In genomic region chr7:98202367-98203195, GRCh38 we compare ENCODE assay signal across 8 cellular contexts. TPM values are rescaled to one million over a fixed set of nuclear protein-coding genes. Genes with fewer than 3 reads are reported as not detected.
DNase-seq lines count a peak whose midpoint lies in the region; ATAC-seq, FAIRE-seq and TF ChIP-seq lines count a peak whose summit lies in the region.

No MANE protein-coding gene starts in this region.

- DNase-seq in T-helper 2 cell treated with Interferon-gamma antibody and Interleukin-4, amounts not matched to agents 5 μg/mL and 100 μg/mL, for 36 hours (ENCODE audit: low spot score): peak; percentile 73
- DNase-seq in bronchial epithelial cell (ENCODE audit: low read depth) (peak; percentile 10), kidney glomerular epithelial cell (lab: John Stamatoyannopoulos, UW) (no peak), NCI-H748 treated with DMSO at 0.1 percent for 48 hours (lab: John Stamatoyannopoulos, UW) (no peak), NCI-H2171 treated with DMSO at 0.1 percent for 48 hours (lab: John Stamatoyannopoulos, UW) (no peak)
- DNase-seq in stimulated activated CD8-positive, alpha-beta memory T cell treated with anti-CD3 and anti-CD28 coated beads, Interleukin-7, amount 100 ng/mL, for 1 hour (ENCODE audit: low read depth in 2 of 2): peak; percentile 6 to 18

- peak overlapping the region; percentile 75 for H3K4me3 Mint-ChIP-seq in T-helper 2 cell treated with Interferon-gamma antibody and Interleukin-4, amounts not matched to agents 5 μg/mL and 100 μg/mL, for 36 hours

- H3K36me3 Mint-ChIP-seq in T-helper 2 cell treated with Interferon-gamma antibody and Interleukin-4, amounts not matched to agents 5 μg/mL and 100 μg/mL, for 36 hours (ENCODE audit: low read depth): peaks cover 38% of the 10 kb centered on the region

- TF ChIP-seq CTCF in bronchial epithelial cell (IDR thresholded peaks at IDR 0.05; ENCODE audit: insufficient read depth, low read length, severe bottlenecking): no peak

- H3K36me3 ChIP-seq in bronchial epithelial cell (ENCODE audit: control insufficient read depth, insufficient read depth, low read length): peaks cover 2% of the 10 kb centered on the region

- peaks cover 9% of the 10 kb centered on the region for H3K9me3 Mint-ChIP-seq in T-helper 2 cell treated with Interferon-gamma antibody and Interleukin-4, amounts not matched to agents 5 μg/mL and 100 μg/mL, for 36 hours

- no peaks in the 10 kb centered on the region for H3K27me3 ChIP-seq in bronchial epithelial cell (ENCODE audit: control insufficient read depth, insufficient read depth, low read length)

- peak overlapping the region; percentile 80 for H3K27ac Mint-ChIP-seq in T-helper 2 cell treated with Interferon-gamma antibody and Interleukin-4, amounts not matched to agents 5 μg/mL and 100 μg/mL, for 36 hours

- H3K4me3 ChIP-seq in bronchial epithelial cell (ENCODE audit: low read depth, low read length): no peak overlapping the region

- H3K4me1 Mint-ChIP-seq in T-helper 2 cell treated with Interferon-gamma antibody and Interleukin-4, amounts not matched to agents 5 μg/mL and 100 μg/mL, for 36 hours (ENCODE audit: low read depth): peaks cover 28% of the 10 kb centered on the region

- ATAC-seq in GM19025 (IDR thresholded peaks at IDR 0.05; ENCODE audit: low read depth, unreplicated experiment) (peak; percentile 91), HG03064 (IDR thresholded peaks at IDR 0.05; ENCODE audit: low read depth, unreplicated experiment) (peak; percentile 89)

- no peak for FAIRE-seq in bronchial epithelial cell (lab: Jason Lieb, UNC)

- no peaks in the 10 kb centered on the region for H3K27me3 Mint-ChIP-seq in T-helper 2 cell treated with Interferon-gamma antibody and Interleukin-4, amounts not matched to agents 5 μg/mL and 100 μg/mL, for 36 hours (ENCODE audit: low read depth)

RNA-seq across cellular contexts. Expression of gene BHLHA15, which starts 8.7 kb away (rescaled TPM):
- total RNA-seq in bronchial epithelial cell: 2.3 and 3.2 TPM in 2 replicates

RNA-seq across cellular contexts. Expression of gene TECPR1, which starts 49.5 kb away (rescaled TPM):
- total RNA-seq in bronchial epithelial cell: 8.2 and 12.4 TPM in 2 replicates

Comparison
In these comparisons a context has a peak if more than half of its experiments do, and no peak if none do; other contexts are left out.
1. DNase-seq: peak in T-helper 2 cell treated with Interferon-gamma antibody and Interleukin-4, amounts not matched to agents 5 μg/mL and 100 μg/mL, for 36 hours (single experiment), bronchial epithelial cell (single experiment) and stimulated activated CD8-positive, alpha-beta memory T cell treated with anti-CD3 and anti-CD28 coated beads, Interleukin-7, amount 100 ng/mL, for 1 hour (2 of 2); none in kidney glomerular epithelial cell (single experiment), NCI-H748 treated with DMSO at 0.1 percent for 48 hours (single experiment) and NCI-H2171 treated with DMSO at 0.1 percent for 48 hours (single experiment).